ENCODE assay signal across 8 cellular contexts in the genomic region with DNA sequence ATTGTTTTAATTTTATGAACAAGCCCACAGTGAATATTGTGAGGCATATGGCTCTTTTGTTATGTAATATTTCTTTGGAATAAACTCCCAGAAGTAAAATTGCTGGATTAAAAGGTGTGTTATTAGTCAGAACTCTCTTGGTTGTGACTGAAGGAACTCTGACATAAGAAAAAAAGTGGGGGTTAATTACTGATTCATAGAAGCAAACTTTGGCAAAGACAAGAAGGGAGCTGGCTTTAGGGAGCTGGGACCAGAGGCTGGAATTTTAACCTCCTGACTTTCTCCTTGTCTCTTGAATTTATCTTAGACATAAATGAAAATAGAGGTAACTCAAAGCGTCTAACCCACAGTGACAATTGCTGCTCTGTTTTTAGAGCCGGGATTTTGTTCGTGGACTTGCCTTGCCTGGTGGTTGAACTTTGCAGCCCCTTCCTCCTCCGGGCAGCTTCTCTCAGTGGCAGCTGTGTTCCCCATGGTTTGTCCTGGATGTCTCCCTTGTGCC. TPM values are rescaled to one million over a fixed set of nuclear protein-coding genes. Genes with fewer than 3 reads are reported as not detected.
DNase-seq lines count a peak whose midpoint lies in the region; ATAC-seq and TF ChIP-seq lines count a peak whose summit lies in the region.

No MANE protein-coding gene starts in this region.

- H3K36me3 Mint-ChIP-seq in endothelial cell (ENCODE audit: low read depth, unreplicated experiment), result peaks cover 33% of the 10 kb centered on the region

- H3K9me3 Mint-ChIP-seq in endothelial cell (ENCODE audit: unreplicated experiment), result no peaks in the 10 kb centered on the region

- peak overlapping the region; percentile 99 for H3K9ac ChIP-seq in OCI-LY3 (ENCODE audit: low read length)

- H3K27ac ChIP-seq in OCI-LY3 (ENCODE audit: low read length), result peak overlapping the region; percentile 94

- H3K9me3 ChIP-seq in OCI-LY3 (ENCODE audit: insufficient read depth, low read length) (no peaks in the 10 kb centered on the region), neuron (ENCODE audit: low read length) (no peaks in the 10 kb centered on the region)

- no peak overlapping the region for H2AFZ ChIP-seq in OCI-LY3 (ENCODE audit: low read depth, low read length)
- H2AFZ ChIP-seq in neuron (ENCODE audit: low read depth, low read length), result peak overlapping the region; percentile 60

- DNase-seq in endothelial cell (ENCODE audit: low spot score) (no peak), NCI-H187 treated with DMSO at 0.1 percent for 48 hours (lab: John Stamatoyannopoulos, UW) (no peak), NCI-H345 treated with DMSO at 0.1 percent for 48 hours (lab: John Stamatoyannopoulos, UW; ENCODE audit: unreplicated experiment) (no peak)

- peaks cover 68% of the 10 kb centered on the region for H3K4me1 Mint-ChIP-seq in endothelial cell (ENCODE audit: unreplicated experiment)

- H3K4me3 ChIP-seq in GM08714 (ENCODE audit: low read length) (peak overlapping the region; percentile 63), OCI-LY3 (ENCODE audit: low read length) (peak overlapping the region; percentile 95), neuron (ENCODE audit: low read length) (peak overlapping the region; percentile 54)

- ATAC-seq in GM21529 (IDR thresholded peaks at IDR 0.05; ENCODE audit: unreplicated experiment), result no peak
- ATAC-seq in GM19452 (IDR thresholded peaks at IDR 0.05; ENCODE audit: unreplicated experiment), result no peak

- H3K27me3 ChIP-seq in OCI-LY3 (ENCODE audit: low read depth, low read length) (no peaks in the 10 kb centered on the region), neuron (ENCODE audit: insufficient read depth, low read length) (no peaks in the 10 kb centered on the region)

- peak overlapping the region; percentile 93 for H3K4me2 ChIP-seq in OCI-LY3 (ENCODE audit: low read length)

- H3K27me3 Mint-ChIP-seq in endothelial cell (ENCODE audit: unreplicated experiment), result peaks cover 10% of the 10 kb centered on the region

- H3K36me3 ChIP-seq in OCI-LY3 (replicated peaks; ENCODE audit: low read depth, low read length) (no peaks in the 10 kb centered on the region), neuron (ENCODE audit: insufficient read depth, low read length) (no peaks in the 10 kb centered on the region)

- H3K79me2 ChIP-seq in OCI-LY3 (ENCODE audit: low read length), result peaks cover 56% of the 10 kb centered on the region

- H4K20me1 ChIP-seq in OCI-LY3 (ENCODE audit: insufficient read depth, low read length), result no peaks in the 10 kb centered on the region

- TF ChIP-seq CTCF in OCI-LY3 (IDR thresholded peaks at IDR 0.05; ENCODE audit: low read depth, low read length) (no peak), endothelial cell (IDR thresholded peaks at IDR 0.05; ENCODE audit: unreplicated experiment) (no peak)

- H3K27ac Mint-ChIP-seq in endothelial cell (ENCODE audit: unreplicated experiment), result peak overlapping the region; percentile 87

- peak overlapping the region; percentile 70 for H3K4me3 Mint-ChIP-seq in endothelial cell (ENCODE audit: unreplicated experiment)

- H3K4me1 ChIP-seq in OCI-LY3 (ENCODE audit: low read length) (peaks cover 41% of the 10 kb centered on the region), neuron (ENCODE audit: insufficient read depth, low read length) (peaks cover 2% of the 10 kb centered on the region)

RNA-seq across cellular contexts. Expression of a gene that starts 27.9 kb away (rescaled TPM):
- 114 TPM for total RNA-seq in endothelial cell (ENCODE audit: unreplicated experiment)
